Comparison of ENCODE assay signal across 9 cellular contexts in the genomic region with DNA sequence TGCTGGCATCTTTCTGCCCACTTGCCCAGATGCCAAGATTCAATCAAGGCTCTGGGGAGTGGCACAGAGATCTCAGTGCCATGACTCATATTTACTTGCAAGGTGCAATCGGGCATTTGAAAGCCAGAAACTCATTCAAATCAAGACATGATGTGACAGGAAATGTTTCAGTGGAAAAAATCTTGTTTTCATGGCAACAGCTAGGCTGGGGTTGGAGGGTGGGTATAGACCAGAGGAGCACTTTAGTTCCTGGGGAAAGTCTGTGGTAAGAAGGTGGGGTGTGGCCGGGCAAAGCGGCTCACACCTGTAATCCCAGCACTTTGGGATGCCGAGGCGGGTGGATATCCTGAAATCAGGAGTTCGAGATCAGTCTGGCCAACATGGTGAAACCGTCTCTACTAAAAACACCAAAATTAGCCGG. TPM values are rescaled to one million over a fixed set of nuclear protein-coding genes. Genes with fewer than 3 reads are reported as not detected.
DNase-seq lines count a peak whose midpoint lies in the region; ATAC-seq and TF ChIP-seq lines count a peak whose summit lies in the region.
"Had no signal": no experiment of that assay in that cellular context is flagged by ENCODE, and none has a peak within 500 bp of the region (broad histone marks: within the 10 kb centered on the region; RNA-seq: fewer than 3 reads in every experiment).

No MANE protein-coding gene starts in this region.

- H3K4me1 Mint-ChIP-seq in effector memory CD8-positive, alpha-beta T cell (ENCODE audit: low read depth in 2 of 2) = peaks cover 6 to 9% of the 10 kb centered on the region in 2 donors
- peaks cover 37% of the 10 kb centered on the region for H3K4me1 Mint-ChIP-seq in stimulated activated effector memory CD8-positive, alpha-beta T cell treated with anti-CD3 and anti-CD28 coated beads, Interleukin-12 subunit alpha, Interleukin-12 subunit beta, amount 100 ng/mL, for 72 hours
- H3K4me1 Mint-ChIP-seq: nephron had no signal

- H3K79me2 ChIP-seq in smooth muscle cell (ENCODE audit: low read depth) = no peaks in the 10 kb centered on the region

- H3K4me3 ChIP-seq in smooth muscle cell = no peak overlapping the region

- ATAC-seq in effector memory CD8-positive, alpha-beta T cell (replicated peaks) = no peak
- peak; percentile 82 for ATAC-seq in stimulated activated effector memory CD8-positive, alpha-beta T cell treated with anti-CD3 and anti-CD28 coated beads, Interleukin-12 subunit alpha, Interleukin-12 subunit beta, amount 100 ng/mL, for 72 hours

- peak; percentile 36 for DNase-seq in DMS53 (lab: John Stamatoyannopoulos, UW)
- no peak for DNase-seq in DMS53 treated with DMSO at 0.1 percent for 48 hours (lab: John Stamatoyannopoulos, UW; ENCODE audit: unreplicated experiment)
- no peak for DNase-seq in effector memory CD8-positive, alpha-beta T cell
- peak in 1 of 2 donors; percentile 64 for DNase-seq in stimulated activated effector memory CD8-positive, alpha-beta T cell treated with anti-CD3 and anti-CD28 coated beads, Interleukin-12 subunit alpha, Interleukin-12 subunit beta, amount 100 ng/mL, for 72 hours (ENCODE audit: low spot score in 2 of 2)
- DNase-seq in ACHN = no peak
- no peak for DNase-seq in smooth muscle cell (lab: John Stamatoyannopoulos, UW; ENCODE audit: unreplicated experiment)
- DNase-seq: KBM-7 had no signal

- H3K36me3 Mint-ChIP-seq in effector memory CD8-positive, alpha-beta T cell (ENCODE audit: insufficient read depth) = peaks cover 3% of the 10 kb centered on the region
- H3K36me3 Mint-ChIP-seq in stimulated activated effector memory CD8-positive, alpha-beta T cell treated with anti-CD3 and anti-CD28 coated beads, Interleukin-12 subunit alpha, Interleukin-12 subunit beta, amount 100 ng/mL, for 72 hours = no peaks in the 10 kb centered on the region

- peaks cover 6 to 20% of the 10 kb centered on the region in 2 donors for H3K27me3 Mint-ChIP-seq in effector memory CD8-positive, alpha-beta T cell

- no peak for TF ChIP-seq CTCF in smooth muscle cell (IDR thresholded peaks at IDR 0.05; ENCODE audit: borderline replicate concordance, insufficient read depth, poor library complexity, severe bottlenecking)

- H4K20me1 ChIP-seq in smooth muscle cell (ENCODE audit: low read depth) = no peaks in the 10 kb centered on the region

- H3K4me1 ChIP-seq in smooth muscle cell (ENCODE audit: low read depth) = no peaks in the 10 kb centered on the region

- peaks cover 3% of the 10 kb centered on the region for H3F3A ChIP-seq in smooth muscle cell (ENCODE audit: low read depth)

- no peak overlapping the region for H3K9ac ChIP-seq in smooth muscle cell (ENCODE audit: low read depth)

- 93% methylated on average over 8 of the region's 8 CpGs for WGBS in smooth muscle cell (ENCODE audit: low lambda C conversion rate)

- peak overlapping the region; percentile 18 to 61 for H3K4me3 Mint-ChIP-seq in effector memory CD8-positive, alpha-beta T cell
- peak overlapping the region; percentile 55 for H3K4me3 Mint-ChIP-seq in stimulated activated effector memory CD8-positive, alpha-beta T cell treated with anti-CD3 and anti-CD28 coated beads, Interleukin-12 subunit alpha, Interleukin-12 subunit beta, amount 100 ng/mL, for 72 hours
- H3K4me3 Mint-ChIP-seq: nephron had no signal

- H3K27ac Mint-ChIP-seq in effector memory CD8-positive, alpha-beta T cell = no peak overlapping the region
- H3K27ac Mint-ChIP-seq in stimulated activated effector memory CD8-positive, alpha-beta T cell treated with anti-CD3 and anti-CD28 coated beads, Interleukin-12 subunit alpha, Interleukin-12 subunit beta, amount 100 ng/mL, for 72 hours = peak overlapping the region; percentile 84
- H3K27ac Mint-ChIP-seq: nephron had no signal

- no peaks in the 10 kb centered on the region for H3K36me3 ChIP-seq in smooth muscle cell (ENCODE audit: low read depth)

- no peak overlapping the region for H3K4me2 ChIP-seq in smooth muscle cell

- H3K9me3 ChIP-seq in smooth muscle cell (replicated peaks; ENCODE audit: low read depth) = no peaks in the 10 kb centered on the region

- no peak overlapping the region for H3K27ac ChIP-seq in smooth muscle cell (ENCODE audit: low read depth)
- H3K27ac ChIP-seq: 22Rv1 had no signal

- no peaks in the 10 kb centered on the region for H3K27me3 ChIP-seq in smooth muscle cell (ENCODE audit: low read depth)

- in situ Hi-C loops in ACHN (cut with HindIII; ENCODE audit: low pct_ligation_motif_present, low pct_unique_long_range_greater_than_20kb, low sequenced_read_pairs) = no loop called here

- no peaks in the 10 kb centered on the region for H3K9me3 Mint-ChIP-seq in effector memory CD8-positive, alpha-beta T cell
- no peaks in the 10 kb centered on the region for H3K9me3 Mint-ChIP-seq in stimulated activated effector memory CD8-positive, alpha-beta T cell treated with anti-CD3 and anti-CD28 coated beads, Interleukin-12 subunit alpha, Interleukin-12 subunit beta, amount 100 ng/mL, for 72 hours
- H3K9me3 Mint-ChIP-seq: nephron had no signal

- H2AFZ ChIP-seq in smooth muscle cell (ENCODE audit: low read depth) = no peak overlapping the region

RNA-seq across cellular contexts. Expression of a gene that starts 1.2 kb away (rescaled TPM):
- total RNA-seq in smooth muscle cell = not detected in 2 replicates
- polyA plus RNA-seq in smooth muscle cell = not detected in 2 replicates

RNA-seq across cellular contexts. Expression of a gene that starts 26.0 kb away (rescaled TPM):
- total RNA-seq in smooth muscle cell = not detected in 2 replicates
- polyA plus RNA-seq in smooth muscle cell = 0.41 TPM in 1 of 2 replicates, not detected in the other

RNA-seq across cellular contexts. Expression of a gene that starts 35.0 kb away (rescaled TPM):
- total RNA-seq in smooth muscle cell = not detected in 2 replicates
- 0.40 TPM in 1 of 2 replicates, not detected in the other for polyA plus RNA-seq in smooth muscle cell

RNA-seq across cellular contexts. Expression of a gene that starts 43.2 kb away (rescaled TPM):
- total RNA-seq in smooth muscle cell = 61.0 and 83.3 TPM in 2 replicates
- 116 and 122 TPM in 2 replicates for polyA plus RNA-seq in smooth muscle cell

RNA-seq across cellular contexts. Expression of a gene that starts 46.3 kb away (rescaled TPM):
- 14.9 and 20.7 TPM in 2 replicates for total RNA-seq in smooth muscle cell
- 32.7 and 36.6 TPM in 2 replicates for polyA plus RNA-seq in smooth muscle cell
